In genomic region chr16:29313559-29313887, GRCh38 we compare ENCODE assay signal across 1 cellular context.
TF ChIP-seq lines count a peak whose summit lies in the region.

No MANE protein-coding gene starts in this region.

TF ChIP-seq in H1, 55 proteins besides CTCF, POLR2A, EP300 and RAD21:
- TF ChIP-seq, protein P1, sequence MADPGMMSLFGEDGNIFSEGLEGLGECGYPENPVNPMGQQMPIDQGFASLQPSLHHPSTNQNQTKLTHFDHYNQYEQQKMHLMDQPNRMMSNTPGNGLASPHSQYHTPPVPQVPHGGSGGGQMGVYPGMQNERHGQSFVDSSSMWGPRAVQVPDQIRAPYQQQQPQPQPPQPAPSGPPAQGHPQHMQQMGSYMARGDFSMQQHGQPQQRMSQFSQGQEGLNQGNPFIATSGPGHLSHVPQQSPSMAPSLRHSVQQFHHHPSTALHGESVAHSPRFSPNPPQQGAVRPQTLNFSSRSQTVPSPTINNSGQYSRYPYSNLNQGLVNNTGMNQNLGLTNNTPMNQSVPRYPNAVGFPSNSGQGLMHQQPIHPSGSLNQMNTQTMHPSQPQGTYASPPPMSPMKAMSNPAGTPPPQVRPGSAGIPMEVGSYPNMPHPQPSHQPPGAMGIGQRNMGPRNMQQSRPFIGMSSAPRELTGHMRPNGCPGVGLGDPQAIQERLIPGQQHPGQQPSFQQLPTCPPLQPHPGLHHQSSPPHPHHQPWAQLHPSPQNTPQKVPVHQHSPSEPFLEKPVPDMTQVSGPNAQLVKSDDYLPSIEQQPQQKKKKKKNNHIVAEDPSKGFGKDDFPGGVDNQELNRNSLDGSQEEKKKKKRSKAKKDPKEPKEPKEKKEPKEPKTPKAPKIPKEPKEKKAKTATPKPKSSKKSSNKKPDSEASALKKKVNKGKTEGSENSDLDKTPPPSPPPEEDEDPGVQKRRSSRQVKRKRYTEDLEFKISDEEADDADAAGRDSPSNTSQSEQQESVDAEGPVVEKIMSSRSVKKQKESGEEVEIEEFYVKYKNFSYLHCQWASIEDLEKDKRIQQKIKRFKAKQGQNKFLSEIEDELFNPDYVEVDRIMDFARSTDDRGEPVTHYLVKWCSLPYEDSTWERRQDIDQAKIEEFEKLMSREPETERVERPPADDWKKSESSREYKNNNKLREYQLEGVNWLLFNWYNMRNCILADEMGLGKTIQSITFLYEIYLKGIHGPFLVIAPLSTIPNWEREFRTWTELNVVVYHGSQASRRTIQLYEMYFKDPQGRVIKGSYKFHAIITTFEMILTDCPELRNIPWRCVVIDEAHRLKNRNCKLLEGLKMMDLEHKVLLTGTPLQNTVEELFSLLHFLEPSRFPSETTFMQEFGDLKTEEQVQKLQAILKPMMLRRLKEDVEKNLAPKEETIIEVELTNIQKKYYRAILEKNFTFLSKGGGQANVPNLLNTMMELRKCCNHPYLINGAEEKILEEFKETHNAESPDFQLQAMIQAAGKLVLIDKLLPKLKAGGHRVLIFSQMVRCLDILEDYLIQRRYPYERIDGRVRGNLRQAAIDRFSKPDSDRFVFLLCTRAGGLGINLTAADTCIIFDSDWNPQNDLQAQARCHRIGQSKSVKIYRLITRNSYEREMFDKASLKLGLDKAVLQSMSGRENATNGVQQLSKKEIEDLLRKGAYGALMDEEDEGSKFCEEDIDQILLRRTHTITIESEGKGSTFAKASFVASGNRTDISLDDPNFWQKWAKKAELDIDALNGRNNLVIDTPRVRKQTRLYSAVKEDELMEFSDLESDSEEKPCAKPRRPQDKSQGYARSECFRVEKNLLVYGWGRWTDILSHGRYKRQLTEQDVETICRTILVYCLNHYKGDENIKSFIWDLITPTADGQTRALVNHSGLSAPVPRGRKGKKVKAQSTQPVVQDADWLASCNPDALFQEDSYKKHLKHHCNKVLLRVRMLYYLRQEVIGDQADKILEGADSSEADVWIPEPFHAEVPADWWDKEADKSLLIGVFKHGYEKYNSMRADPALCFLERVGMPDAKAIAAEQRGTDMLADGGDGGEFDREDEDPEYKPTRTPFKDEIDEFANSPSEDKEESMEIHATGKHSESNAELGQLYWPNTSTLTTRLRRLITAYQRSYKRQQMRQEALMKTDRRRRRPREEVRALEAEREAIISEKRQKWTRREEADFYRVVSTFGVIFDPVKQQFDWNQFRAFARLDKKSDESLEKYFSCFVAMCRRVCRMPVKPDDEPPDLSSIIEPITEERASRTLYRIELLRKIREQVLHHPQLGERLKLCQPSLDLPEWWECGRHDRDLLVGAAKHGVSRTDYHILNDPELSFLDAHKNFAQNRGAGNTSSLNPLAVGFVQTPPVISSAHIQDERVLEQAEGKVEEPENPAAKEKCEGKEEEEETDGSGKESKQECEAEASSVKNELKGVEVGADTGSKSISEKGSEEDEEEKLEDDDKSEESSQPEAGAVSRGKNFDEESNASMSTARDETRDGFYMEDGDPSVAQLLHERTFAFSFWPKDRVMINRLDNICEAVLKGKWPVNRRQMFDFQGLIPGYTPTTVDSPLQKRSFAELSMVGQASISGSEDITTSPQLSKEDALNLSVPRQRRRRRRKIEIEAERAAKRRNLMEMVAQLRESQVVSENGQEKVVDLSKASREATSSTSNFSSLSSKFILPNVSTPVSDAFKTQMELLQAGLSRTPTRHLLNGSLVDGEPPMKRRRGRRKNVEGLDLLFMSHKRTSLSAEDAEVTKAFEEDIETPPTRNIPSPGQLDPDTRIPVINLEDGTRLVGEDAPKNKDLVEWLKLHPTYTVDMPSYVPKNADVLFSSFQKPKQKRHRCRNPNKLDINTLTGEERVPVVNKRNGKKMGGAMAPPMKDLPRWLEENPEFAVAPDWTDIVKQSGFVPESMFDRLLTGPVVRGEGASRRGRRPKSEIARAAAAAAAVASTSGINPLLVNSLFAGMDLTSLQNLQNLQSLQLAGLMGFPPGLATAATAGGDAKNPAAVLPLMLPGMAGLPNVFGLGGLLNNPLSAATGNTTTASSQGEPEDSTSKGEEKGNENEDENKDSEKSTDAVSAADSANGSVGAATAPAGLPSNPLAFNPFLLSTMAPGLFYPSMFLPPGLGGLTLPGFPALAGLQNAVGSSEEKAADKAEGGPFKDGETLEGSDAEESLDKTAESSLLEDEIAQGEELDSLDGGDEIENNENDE (IDR thresholded peaks at IDR 0.05; ENCODE audit: insufficient replicate concordance, low read length): no peak
- TF ChIP-seq HDAC2 (IDR thresholded peaks at IDR 0.05; ENCODE audit: borderline replicate concordance in 1 of 2, low read depth in 2 of 2, low read length in 2 of 2): no peak
- TF ChIP-seq KDM1A (IDR thresholded peaks at IDR 0.05; ENCODE audit: borderline replicate concordance, low read length): no peak
- TF ChIP-seq ATF2 (IDR thresholded peaks at IDR 0.05; ENCODE audit: low read length): no peak
- no peak for TF ChIP-seq BACH1 (IDR thresholded peaks at IDR 0.05; ENCODE audit: low read length)
- TF ChIP-seq SP1 (IDR thresholded peaks at IDR 0.05; ENCODE audit: low read depth, low read length): no peak
TF ChIP-seq in H1: peak in this region for 0.
